ENCODE assay signal across 1 cellular context in genomic region chr21:43825936-43826622, GRCh38.
TF ChIP-seq lines count a peak whose summit lies in the region.

No MANE protein-coding gene starts in this region.

TF ChIP-seq in HCT116, 20 proteins besides CTCF, POLR2A, EP300 and RAD21 (continued from another document):
- TF ChIP-seq SIN3A (IDR thresholded peaks at IDR 0.05; ENCODE audit: low read depth) (no peak), CEBPB (IDR thresholded peaks at IDR 0.05; ENCODE audit: low read depth) (no peak), ZFX (IDR thresholded peaks at IDR 0.05) (no peak), CBX3 (IDR thresholded peaks at IDR 0.05; ENCODE audit: low read depth) (no peak), SRF (IDR thresholded peaks at IDR 0.05; ENCODE audit: low read depth) (no peak), JUND (IDR thresholded peaks at IDR 0.05) (no peak), SP1 (IDR thresholded peaks at IDR 0.05; ENCODE audit: low read depth) (no peak), EGR1 (IDR thresholded peaks at IDR 0.05; ENCODE audit: low read depth) (no peak)
TF ChIP-seq in HCT116: peak in this region for 0.
